12 cellular contexts compared by ENCODE assay signal in genomic region chr22:43118953-43119458, GRCh38. TPM values are rescaled to one million over a fixed set of nuclear protein-coding genes. Genes with fewer than 3 reads are reported as not detected.
A peak's percentile ranks its signal among the peaks of the same experiment; 100 is the strongest.
DNase-seq lines count a peak whose midpoint lies in the region; ATAC-seq and TF ChIP-seq lines count a peak whose summit lies in the region.
"Had no signal": no experiment of that assay in that cellular context is flagged by ENCODE, and none has a peak within 500 bp of the region (broad histone marks: within the 10 kb centered on the region; RNA-seq: fewer than 3 reads in every experiment).

No MANE protein-coding gene starts in this region.

- ATAC-seq in GM19351 (IDR thresholded peaks at IDR 0.05; ENCODE audit: unreplicated experiment) (peak; percentile 70), HG03060 (IDR thresholded peaks at IDR 0.05; ENCODE audit: low read depth, unreplicated experiment) (peak; percentile 68)
- peak; percentile 42 for ATAC-seq in activated T-helper 17 cell treated with anti-CD3 and anti-CD28 coated beads, Interleukin-2, amount 50 U/mL, for 72 hours (replicated peaks)
- ATAC-seq: HCT116 had no signal

- peaks cover 5% of the 10 kb centered on the region for H3K4me1 Mint-ChIP-seq in activated T-helper 17 cell treated with anti-CD3 and anti-CD28 coated beads, Interleukin-2, amount 50 U/mL, for 72 hours
- H3K4me1 Mint-ChIP-seq: brain had no signal

- H3K27ac ChIP-seq in RWPE1 = no peak overlapping the region
- H3K27ac ChIP-seq: vagina had no signal

- H3K36me3 Mint-ChIP-seq in activated T-helper 17 cell treated with anti-CD3 and anti-CD28 coated beads, Interleukin-2, amount 50 U/mL, for 72 hours (ENCODE audit: low read depth) = no peaks in the 10 kb centered on the region
- H3K36me3 Mint-ChIP-seq: brain had no signal

- no peak overlapping the region for H3K4me3 Mint-ChIP-seq in activated T-helper 17 cell treated with anti-CD3 and anti-CD28 coated beads, Interleukin-2, amount 50 U/mL, for 72 hours
- H3K4me3 Mint-ChIP-seq: brain; T-helper 2 cell treated with Interferon-gamma antibody and Interleukin-4, amounts not matched to agents 5 μg/mL and 100 μg/mL, for 36 hours had no signal

- peak overlapping the region; percentile 46 for H3K27ac Mint-ChIP-seq in activated T-helper 17 cell treated with anti-CD3 and anti-CD28 coated beads, Interleukin-2, amount 50 U/mL, for 72 hours
- H3K27ac Mint-ChIP-seq: brain; T-helper 2 cell treated with Interferon-gamma antibody and Interleukin-4, amounts not matched to agents 5 μg/mL and 100 μg/mL, for 36 hours had no signal

- no peaks in the 10 kb centered on the region for H3K27me3 Mint-ChIP-seq in activated T-helper 17 cell treated with anti-CD3 and anti-CD28 coated beads, Interleukin-2, amount 50 U/mL, for 72 hours

- POLR2A ChIA-PET in RWPE1 (lab: Yijun Ruan, JAX; ENCODE audit: low non-redundant PET) = no interaction called here

- H3K9me3 Mint-ChIP-seq in activated T-helper 17 cell treated with anti-CD3 and anti-CD28 coated beads, Interleukin-2, amount 50 U/mL, for 72 hours = no peaks in the 10 kb centered on the region
- H3K9me3 Mint-ChIP-seq: T-helper 2 cell treated with Interferon-gamma antibody and Interleukin-4, amounts not matched to agents 5 μg/mL and 100 μg/mL, for 36 hours had no signal

- CTCF ChIA-PET in RWPE1 (lab: Yijun Ruan, JAX) = no interaction called here

- TF ChIP-seq CTCF in RWPE1 (conservative IDR thresholded peaks at IDR 0.05; ENCODE audit: low read depth) = no peak

- DNase-seq in COLO668 (lab: John Stamatoyannopoulos, UW; ENCODE audit: unreplicated experiment) = peak; percentile 34
- DNase-seq in NCI-H510A treated with DMSO at 0.1 percent for 48 hours (lab: John Stamatoyannopoulos, UW) = no peak
- no peak for DNase-seq in RWPE1 (ENCODE audit: low spot score)
- no peak for DNase-seq in HT-29 (ENCODE audit: low spot score)
- DNase-seq in DMS 273 (lab: John Stamatoyannopoulos, UW; ENCODE audit: unreplicated experiment) = no peak

RNA-seq across cellular contexts. Expression of gene BIK, which starts 8.5 kb away (rescaled TPM):
- 1 to 10 TPM; 1.9 to 4.0 TPM for total RNA-seq in activated T-helper 17 cell treated with anti-CD3 and anti-CD28 coated beads, Interleukin-2, amount 50 U/mL, for 72 hours
- 3.9 and 4.2 TPM in 2 replicates for total RNA-seq in HT-29 (2014; rRNA removed; shearing (Covaris generic))
- total RNA-seq: vagina had no signal

RNA-seq across cellular contexts. Expression of gene MCAT, which starts 24.2 kb away (rescaled TPM):
- total RNA-seq in activated T-helper 17 cell treated with anti-CD3 and anti-CD28 coated beads, Interleukin-2, amount 50 U/mL, for 72 hours = 10 to 100 TPM in 1 of 2 donors, 1 to 10 TPM in 1; 7.3 to 18.2 TPM
- total RNA-seq in HT-29 (2014; rRNA removed; shearing (Covaris generic)) = 40.9 and 43.1 TPM in 2 replicates

RNA-seq across cellular contexts. Expression of gene TTLL1, which starts 29.8 kb away (rescaled TPM):
- total RNA-seq in activated T-helper 17 cell treated with anti-CD3 and anti-CD28 coated beads, Interleukin-2, amount 50 U/mL, for 72 hours = 1 to 10 TPM; 2.9 to 4.1 TPM
- total RNA-seq in HT-29 (2014; rRNA removed; shearing (Covaris generic)) = 1.6 and 2.5 TPM in 2 replicates

RNA-seq across cellular contexts. Expression of gene TSPO, which starts 32.4 kb away (rescaled TPM):
- 100 to 1,000 TPM; 127 to 199 TPM for total RNA-seq in activated T-helper 17 cell treated with anti-CD3 and anti-CD28 coated beads, Interleukin-2, amount 50 U/mL, for 72 hours
- 516 and 532 TPM in 2 replicates for total RNA-seq in HT-29 (2014; rRNA removed; shearing (Covaris generic))
